Comparison of ENCODE assay signal across 22 cellular contexts in genomic region chr1:182397653-182398388, GRCh38. TPM values are rescaled to one million over a fixed set of nuclear protein-coding genes. Genes with fewer than 3 reads are reported as not detected.
DNase-seq lines count a peak whose midpoint lies in the region; ATAC-seq, FAIRE-seq and TF ChIP-seq lines count a peak whose summit lies in the region.
"Had no signal": no experiment of that assay in that cellular context is flagged by ENCODE, and none has a peak within 500 bp of the region (broad histone marks: within the 10 kb centered on the region; RNA-seq: fewer than 3 reads in every experiment).

No MANE protein-coding gene starts in this region.

- no peak for TF ChIP-seq RAD21 in HepG2 (CRISPR knock-in tag; IDR thresholded peaks at IDR 0.05)

- no peaks in the 10 kb centered on the region for H3K9me3 Mint-ChIP-seq in MCF 10A (ENCODE audit: unreplicated experiment)
- H3K9me3 Mint-ChIP-seq: CD4-positive, alpha-beta memory T cell; naive thymus-derived CD4-positive, alpha-beta T cell; WTC11 had no signal

- H3K4me3 Mint-ChIP-seq in MCF 10A (ENCODE audit: unreplicated experiment) = peak overlapping the region; percentile 0
- H3K4me3 Mint-ChIP-seq: activated CD8-positive, alpha-beta memory T cell treated with anti-CD3 and anti-CD28 coated beads, Interleukin-2, amount 10 ng/mL, durations not matched to agents 7 days and 5 days; CD4-positive, alpha-beta memory T cell; naive thymus-derived CD4-positive, alpha-beta T cell; WTC11 had no signal

- H3K27me3 ChIP-seq in HL-60 (ENCODE audit: insufficient read depth, poor library complexity, severe bottlenecking) (no peaks in the 10 kb centered on the region), HepG2 (ENCODE audit: control insufficient read depth in 1 of 2, insufficient read depth in 2 of 2, low read length in 2 of 2) (no peaks in the 10 kb centered on the region), tibial nerve (no peaks in the 10 kb centered on the region)
- H3K27me3 ChIP-seq: body of pancreas, tibial artery had no signal

- DNase-seq in HL-60 (ENCODE audit: low read depth in 1 of 2, low spot score in 1 of 2) (peak in 1 of 2 experiments; percentile 84), MCF 10A (ENCODE audit: unreplicated experiment) (peak; percentile 81), HepG2 (ENCODE audit: low spot score) (no peak), tibial nerve (ENCODE audit: low spot score in 2 of 2) (no peak), cerebellar nuclear complex (lab: John Stamatoyannopoulos, UW) (no peak), G401 (ENCODE audit: low spot score) (no peak)
- DNase-seq: activated CD8-positive, alpha-beta memory T cell treated with anti-CD3 and anti-CD28 coated beads, Interleukin-2, amount 10 ng/mL, durations not matched to agents 7 days and 5 days; CD4-positive, alpha-beta memory T cell; GDM1; glutamatergic neuron; naive thymus-derived CD4-positive, alpha-beta T cell; NCI-H1436; stimulated activated CD4-positive, alpha-beta T cell treated with anti-CD3 and anti-CD28 coated beads, Interleukin-2, amount 100 ng/mL, for 24 hours; SW 1271; tibial artery had no signal

- no peak overlapping the region for H3K9ac ChIP-seq in HepG2 (ENCODE audit: insufficient read depth, low read depth, low read length)

- no peaks in the 10 kb centered on the region for H3K27me3 Mint-ChIP-seq in MCF 10A (ENCODE audit: insufficient read depth, unreplicated experiment)
- H3K27me3 Mint-ChIP-seq: CD4-positive, alpha-beta memory T cell had no signal

- H3K36me3 Mint-ChIP-seq in MCF 10A (ENCODE audit: insufficient read depth, unreplicated experiment) = no peaks in the 10 kb centered on the region
- H3K36me3 Mint-ChIP-seq: activated CD8-positive, alpha-beta memory T cell treated with anti-CD3 and anti-CD28 coated beads, Interleukin-2, amount 10 ng/mL, durations not matched to agents 7 days and 5 days; WTC11 had no signal

- H3K4me2 ChIP-seq in HepG2 (ENCODE audit: low read depth, low read length) = no peak overlapping the region

- CTCF ChIA-PET in MCF 10A (lab: Yijun Ruan, JAX) (interaction anchor here (0.9 to 10.9 kb wide), 23 partner anchors 10 to 915 kb away, joined by 3 to 450 read pairs (median 7); partner anchors contain the start of gene RNASEL), HepG2 (lab: Yijun Ruan, JAX; ENCODE audit: low intra/inter-chr PET ratio, low total read pairs) (interaction anchor here (1.8 to 3.6 kb wide), 3 partner anchors 254 to 313 kb away, joined by 4 to 70 read pairs (median 51); no protein-coding TSS in a partner anchor)

- H3K9me3 ChIP-seq in HepG2 (ENCODE audit: low read length) = no peaks in the 10 kb centered on the region
- no peaks in the 10 kb centered on the region for H3K9me3 ChIP-seq in tibial nerve
- H3K9me3 ChIP-seq: body of pancreas, tibial artery had no signal

- H2AFZ ChIP-seq in HepG2 (ENCODE audit: low read length) = no peak overlapping the region

- H4K20me1 ChIP-seq in HepG2 (ENCODE audit: insufficient read depth, low read length) = no peaks in the 10 kb centered on the region

- POLR2A ChIA-PET in MCF 10A (lab: Yijun Ruan, JAX) = interaction anchor here (0.9 to 5.0 kb wide), 13 partner anchors 10 to 404 kb away, joined by 3 to 112 read pairs (median 5); partner anchors contain the start of gene RGS16
- POLR2A ChIA-PET in HepG2 (lab: Yijun Ruan, JAX) = interaction anchor here (1.3 to 3.1 kb wide), 3 partner anchors 10 to 254 kb away, joined by 3 to 25 read pairs (median 8); no protein-coding TSS in a partner anchor

- BruUV-seq in MCF 10A (replicated peaks; lab: Mats Ljungman, UMichigan) (no TSS peak), HepG2 (replicated peaks; lab: Mats Ljungman, UMichigan) (no TSS peak)

- H3K4me1 ChIP-seq in HepG2 (ENCODE audit: insufficient read depth, low read length) = peaks cover 39% of the 10 kb centered on the region
- H3K4me1 ChIP-seq in tibial nerve = peaks cover 0 to 50% (median 28%) of the 10 kb centered on the region in 4 donors

- H3K79me2 ChIP-seq in HepG2 (ENCODE audit: insufficient read depth, low read length) = peaks cover under 1% of the 10 kb centered on the region

- ATAC-seq in HepG2 (no peak), GM18861 (IDR thresholded peaks at IDR 0.05; ENCODE audit: unreplicated experiment) (no peak), HG03108 (IDR thresholded peaks at IDR 0.05; ENCODE audit: unreplicated experiment) (no peak)
- ATAC-seq: activated CD8-positive, alpha-beta memory T cell treated with anti-CD3 and anti-CD28 coated beads, Interleukin-2, amount 10 ng/mL, durations not matched to agents 7 days and 5 days; naive thymus-derived CD4-positive, alpha-beta T cell; WTC11 had no signal

- H3K27ac Mint-ChIP-seq in MCF 10A (ENCODE audit: low read depth, unreplicated experiment) = peak overlapping the region; percentile 76
- H3K27ac Mint-ChIP-seq: activated CD8-positive, alpha-beta memory T cell treated with anti-CD3 and anti-CD28 coated beads, Interleukin-2, amount 10 ng/mL, durations not matched to agents 7 days and 5 days; naive thymus-derived CD4-positive, alpha-beta T cell; WTC11 had no signal

- H3K4me1 Mint-ChIP-seq in MCF 10A (ENCODE audit: insufficient read depth, unreplicated experiment) = peaks cover 22% of the 10 kb centered on the region

- no peak for FAIRE-seq in HepG2 (lab: Jason Lieb, UNC)
- FAIRE-seq: GM19239 had no signal

- WGBS in HepG2 (ENCODE audit: low lambda C conversion rate) = 37% methylated on average over 8 of the region's 8 CpGs
- 82 to 91% methylated on average over 8 of the region's 8 CpGs for WGBS in tibial nerve, 2 donors

- TF ChIP-seq POLR2A in HepG2 (IDR thresholded peaks at IDR 0.05; ENCODE audit: insufficient read depth in 1 of 2, low read depth in 2 of 2, low read length in 2 of 2) = no peak
- no peak for TF ChIP-seq POLR2A in tibial nerve (IDR thresholded peaks at IDR 0.05)

- in situ Hi-C loops in HepG2 (cut with HindIII; ENCODE audit: extremely low pct_ligation_motif_present, low pct_unique_long_range_greater_than_20kb) (loop anchor here (5.0 kb wide), 2 partner anchors 256 to 316 kb away; no protein-coding TSS in a partner anchor), G401 (cut with HindIII; ENCODE audit: low sequenced_read_pairs) (loop anchor here (10.0 kb wide), 1 partner anchor 313 kb away; no protein-coding TSS in a partner anchor)

- intact Hi-C loops in MCF 10A (cut with micrococcal nuclease) (loop anchor here (2.0 to 5.0 kb wide), 4 partner anchors 191 to 921 kb away; partner anchors contain the start of gene RNASEL), HepG2 (cut with micrococcal nuclease; ENCODE audit: unreplicated experiment) (loop anchor here (2.0 kb wide), 2 partner anchors 149 to 197 kb away; no protein-coding TSS in a partner anchor)

- TF ChIP-seq CTCF in HL-60 (IDR thresholded peaks at IDR 0.05; ENCODE audit: insufficient read depth, low read length) = no peak
- no peak for TF ChIP-seq CTCF in MCF 10A (IDR thresholded peaks at IDR 0.05; ENCODE audit: unreplicated experiment)
- no peak for TF ChIP-seq CTCF in HepG2 (CRISPR knock-in tag; IDR thresholded peaks at IDR 0.05)
- TF ChIP-seq CTCF in tibial nerve (IDR thresholded peaks at IDR 0.05) = no peak

- no peak for TF ChIP-seq EP300 in HepG2 (IDR thresholded peaks at IDR 0.05; ENCODE audit: low read depth in 2 of 2, low read length in 2 of 2)
- no peak for TF ChIP-seq EP300 in HepG2 (CRISPR knock-in tag; IDR thresholded peaks at IDR 0.05; ENCODE audit: borderline replicate concordance)
- no peak for TF ChIP-seq EP300 in tibial nerve (IDR thresholded peaks at IDR 0.05)

- H3K36me3 ChIP-seq in HepG2 (replicated peaks in 1 of 2; ENCODE audit: control insufficient read depth in 1 of 2, insufficient read depth in 2 of 2, low read length in 2 of 2) = no peaks in the 10 kb centered on the region
- no peaks in the 10 kb centered on the region for H3K36me3 ChIP-seq in tibial nerve
- H3K36me3 ChIP-seq: tibial artery had no signal

- peak overlapping the region; percentile 74 for H3K27ac ChIP-seq in HL-60 (replicated peaks)
- no peak overlapping the region for H3K27ac ChIP-seq in HepG2 (ENCODE audit: extremely low read length, insufficient read depth, low read length)
- peak overlapping the region in 3 of 4 donors; percentile 56 to 98 (median 75) for H3K27ac ChIP-seq in tibial nerve

- H3K4me3 ChIP-seq in HL-60 (replicated peaks; ENCODE audit: insufficient read depth, low read length) = no peak overlapping the region
- H3K4me3 ChIP-seq in HepG2 (replicated peaks in 1 of 3; ENCODE audit: insufficient read depth in 1 of 3, low read depth in 2 of 3, low read length in 3 of 3) = no peak overlapping the region
- no peak overlapping the region for H3K4me3 ChIP-seq in tibial nerve
- H3K4me3 ChIP-seq: body of pancreas, tibial artery had no signal

RNA-seq across cellular contexts. Expression of gene TEDDM1, which starts 2.6 kb away (rescaled TPM):
- total RNA-seq in MCF 10A (2022) = not detected in 2 replicates
- not detected in 2 replicates for total RNA-seq in HepG2 (2016; rRNA removed; fragmentation: Illumina TruSeq; extraction: Trizol)
- total RNA-seq in HepG2 (2016; cell fraction: cytosol; rRNA removed; fragmentation: Illumina TruSeq; extraction: Trizol; ENCODE audit: low read depth) = not detected in 2 replicates
- total RNA-seq in HepG2 (2016; cell fraction: insoluble cytoplasmic fraction; rRNA removed; fragmentation: Illumina TruSeq; extraction: Trizol) = not detected in 2 replicates
- not detected in 2 replicates for total RNA-seq in HepG2 (2016; cell fraction: membrane; rRNA removed; fragmentation: Illumina TruSeq; extraction: Trizol)
- not detected in 2 replicates for total RNA-seq in HepG2 (2016; cell fraction: nucleus; rRNA removed; fragmentation: Illumina TruSeq; extraction: Trizol)
- polyA plus RNA-seq in HepG2 (2011; rRNA removed) = not detected in 2 replicates
- polyA plus RNA-seq in HepG2 (2011; cell fraction: cytosol; rRNA removed) = not detected in 2 replicates
- not detected in 2 replicates for polyA plus RNA-seq in HepG2 (2011; cell fraction: nucleus; rRNA removed)
- not detected in 2 replicates for polyA plus RNA-seq in HepG2 (2012)
- polyA plus RNA-seq in HepG2 (2016; cell fraction: cytosol; fragmentation: Illumina TruSeq; extraction: Trizol; ENCODE audit: low read depth) = not detected in 2 replicates
- not detected in 2 replicates for polyA plus RNA-seq in HepG2 (2016; cell fraction: insoluble cytoplasmic fraction; fragmentation: Illumina TruSeq; extraction: Trizol; ENCODE audit: low read depth)
- not detected in 2 replicates for polyA plus RNA-seq in HepG2 (2016; cell fraction: membrane; fragmentation: Illumina TruSeq; extraction: Trizol; ENCODE audit: low read depth)
- polyA plus RNA-seq in HepG2 (2016; cell fraction: nucleus; fragmentation: Illumina TruSeq; extraction: Trizol; ENCODE audit: insufficient read depth, low read depth) = not detected in 2 replicates
- not detected in 2 replicates for polyA minus RNA-seq in HepG2 (2011; rRNA and poly(A)+ RNA removed; ENCODE audit: low replicate concordance)
- not detected in 2 replicates for polyA minus RNA-seq in HepG2 (2011; cell fraction: cytosol; rRNA and poly(A)+ RNA removed)
- polyA minus RNA-seq in HepG2 (2011; cell fraction: nucleus; rRNA and poly(A)+ RNA removed) = not detected in 2 replicates
- total RNA-seq in tibial nerve = not detected
- not detected in 2 replicates for total RNA-seq in G401 (2014; rRNA removed; shearing (Covaris generic))
- total RNA-seq: activated CD8-positive, alpha-beta memory T cell treated with anti-CD3 and anti-CD28 coated beads, Interleukin-2, amount 10 ng/mL, durations not matched to agents 7 days and 5 days; body of pancreas; CD4-positive, alpha-beta memory T cell; kidney epithelial cell; naive thymus-derived CD4-positive, alpha-beta T cell; NCI-H460; WTC11 had no signal
- polyA plus RNA-seq: CD4-positive, alpha-beta memory T cell had no signal

RNA-seq across cellular contexts. Expression of gene GLUL, which starts 6.2 kb away (rescaled TPM):
- total RNA-seq in MCF 10A (2022) = 240 and 437 TPM in 2 replicates
- total RNA-seq in HepG2 (2016; rRNA removed; fragmentation: Illumina TruSeq; extraction: Trizol) = 827 and 909 TPM in 2 replicates
- 302 and 314 TPM in 2 replicates for total RNA-seq in HepG2 (2016; cell fraction: cytosol; rRNA removed; fragmentation: Illumina TruSeq; extraction: Trizol; ENCODE audit: low read depth)
- total RNA-seq in HepG2 (2016; cell fraction: insoluble cytoplasmic fraction; rRNA removed; fragmentation: Illumina TruSeq; extraction: Trizol) = 827 and 907 TPM in 2 replicates
- 525 and 530 TPM in 2 replicates for total RNA-seq in HepG2 (2016; cell fraction: membrane; rRNA removed; fragmentation: Illumina TruSeq; extraction: Trizol)
- 383 and 412 TPM in 2 replicates for total RNA-seq in HepG2 (2016; cell fraction: nucleus; rRNA removed; fragmentation: Illumina TruSeq; extraction: Trizol)
- 423 and 501 TPM in 2 replicates for polyA plus RNA-seq in HepG2 (2011; rRNA removed)
- polyA plus RNA-seq in HepG2 (2011; cell fraction: cytosol; rRNA removed) = 374 and 406 TPM in 2 replicates
- polyA plus RNA-seq in HepG2 (2011; cell fraction: nucleus; rRNA removed) = 417 and 464 TPM in 2 replicates
- 601 and 740 TPM in 2 replicates for polyA plus RNA-seq in HepG2 (2012)
- 207 and 236 TPM in 2 replicates for polyA plus RNA-seq in HepG2 (2016; cell fraction: cytosol; fragmentation: Illumina TruSeq; extraction: Trizol; ENCODE audit: low read depth)
- polyA plus RNA-seq in HepG2 (2016; cell fraction: insoluble cytoplasmic fraction; fragmentation: Illumina TruSeq; extraction: Trizol; ENCODE audit: low read depth) = 748 and 770 TPM in 2 replicates
- polyA plus RNA-seq in HepG2 (2016; cell fraction: membrane; fragmentation: Illumina TruSeq; extraction: Trizol; ENCODE audit: low read depth) = 234 and 236 TPM in 2 replicates
- 513 and 558 TPM in 2 replicates for polyA plus RNA-seq in HepG2 (2016; cell fraction: nucleus; fragmentation: Illumina TruSeq; extraction: Trizol; ENCODE audit: insufficient read depth, low read depth)
- polyA minus RNA-seq in HepG2 (2011; rRNA and poly(A)+ RNA removed; ENCODE audit: low replicate concordance) = 21.3 and 447 TPM in 2 replicates
- polyA minus RNA-seq in HepG2 (2011; cell fraction: cytosol; rRNA and poly(A)+ RNA removed) = 472 and 515 TPM in 2 replicates
- 168 and 231 TPM in 2 replicates for polyA minus RNA-seq in HepG2 (2011; cell fraction: nucleus; rRNA and poly(A)+ RNA removed)
- total RNA-seq in tibial nerve = over 10,000 TPM in 1 of 4 donors, 1,000 to 10,000 TPM in 3; 5,859 to 11,803 (median 7,908) TPM
- total RNA-seq in G401 (2014; rRNA removed; shearing (Covaris generic)) = 862 and 1,000 TPM in 2 replicates

RNA-seq across cellular contexts. Expression of gene RGSL1, which starts 52.1 kb away (rescaled TPM):
- total RNA-seq in MCF 10A (2022) (not detected in 2 replicates), HepG2 (2016; rRNA removed; fragmentation: Illumina TruSeq; extraction: Trizol) (not detected in 2 replicates), tibial nerve (not detected)
- total RNA-seq in HepG2 (2016; cell fraction: cytosol; rRNA removed; fragmentation: Illumina TruSeq; extraction: Trizol; ENCODE audit: low read depth) = not detected in 2 replicates
- not detected in 2 replicates for total RNA-seq in HepG2 (2016; cell fraction: insoluble cytoplasmic fraction; rRNA removed; fragmentation: Illumina TruSeq; extraction: Trizol)
- total RNA-seq in HepG2 (2016; cell fraction: membrane; rRNA removed; fragmentation: Illumina TruSeq; extraction: Trizol) = not detected in 2 replicates
- total RNA-seq in HepG2 (2016; cell fraction: nucleus; rRNA removed; fragmentation: Illumina TruSeq; extraction: Trizol) = not detected in 2 replicates
- polyA plus RNA-seq in HepG2 (2011; rRNA removed) = not detected in 2 replicates
- polyA plus RNA-seq in HepG2 (2011; cell fraction: cytosol; rRNA removed) = 0.03 TPM in 1 of 2 replicates, not detected in the other
- polyA plus RNA-seq in HepG2 (2011; cell fraction: nucleus; rRNA removed) = not detected in 2 replicates
- not detected in 2 replicates for polyA plus RNA-seq in HepG2 (2012)
- polyA plus RNA-seq in HepG2 (2016; cell fraction: cytosol; fragmentation: Illumina TruSeq; extraction: Trizol; ENCODE audit: low read depth) = not detected in 2 replicates
- polyA plus RNA-seq in HepG2 (2016; cell fraction: insoluble cytoplasmic fraction; fragmentation: Illumina TruSeq; extraction: Trizol; ENCODE audit: low read depth) = not detected in 2 replicates
- not detected in 2 replicates for polyA plus RNA-seq in HepG2 (2016; cell fraction: membrane; fragmentation: Illumina TruSeq; extraction: Trizol; ENCODE audit: low read depth)
- polyA plus RNA-seq in HepG2 (2016; cell fraction: nucleus; fragmentation: Illumina TruSeq; extraction: Trizol; ENCODE audit: insufficient read depth, low read depth) = not detected in 2 replicates
- polyA minus RNA-seq in HepG2 (2011; rRNA and poly(A)+ RNA removed; ENCODE audit: low replicate concordance) = not detected in 2 replicates
- polyA minus RNA-seq in HepG2 (2011; cell fraction: cytosol; rRNA and poly(A)+ RNA removed) = not detected in 2 replicates
- not detected in 2 replicates for polyA minus RNA-seq in HepG2 (2011; cell fraction: nucleus; rRNA and poly(A)+ RNA removed)
- not detected in 2 replicates for total RNA-seq in G401 (2014; rRNA removed; shearing (Covaris generic))
- total RNA-seq: activated CD8-positive, alpha-beta memory T cell treated with anti-CD3 and anti-CD28 coated beads, Interleukin-2, amount 10 ng/mL, durations not matched to agents 7 days and 5 days; body of pancreas; CD4-positive, alpha-beta memory T cell; kidney epithelial cell; naive thymus-derived CD4-positive, alpha-beta T cell; WTC11 had no signal
- polyA plus RNA-seq: naive thymus-derived CD4-positive, alpha-beta T cell had no signal
